ENCODE assay signal across 17 cellular contexts in genomic region chr7:150971242-150972048, GRCh38. TPM values are rescaled to one million over a fixed set of nuclear protein-coding genes. Genes with fewer than 3 reads are reported as not detected.
DNase-seq lines count a peak whose midpoint lies in the region; ATAC-seq and TF ChIP-seq lines count a peak whose summit lies in the region.
"Had no signal": no experiment of that assay in that cellular context is flagged by ENCODE, and none has a peak within 500 bp of the region (broad histone marks: within the 10 kb centered on the region; RNA-seq: fewer than 3 reads in every experiment).

No MANE protein-coding gene starts in this region.

- no peaks in the 10 kb centered on the region for H3K9me3 Mint-ChIP-seq in activated T-helper 17 cell treated with anti-CD3 and anti-CD28 coated beads, Interleukin-2, amount 50 U/mL, for 72 hours
- H3K9me3 Mint-ChIP-seq: activated naive CD8-positive, alpha-beta T cell treated with anti-CD3 and anti-CD28 coated beads for 36 hours had no signal

- H3K27ac ChIP-seq in liver (ENCODE audit: low read depth in 1 of 2, low read length in 2 of 2), result no peak overlapping the region
- peak overlapping the region; percentile 29 to 87 (median 56) for H3K27ac ChIP-seq in stomach
- H3K27ac ChIP-seq: left lung, psoas muscle had no signal

- no peak overlapping the region for H3K4me3 ChIP-seq in liver (ENCODE audit: low read depth in 1 of 3, low read length in 3 of 3)
- no peak overlapping the region for H3K4me3 ChIP-seq in stomach
- H3K4me3 ChIP-seq: left lung, psoas muscle had no signal

- intact Hi-C loops in stomach (cut with DNase I; ENCODE audit: low total_unique reads), result no loop called here

- no peak for TF ChIP-seq RAD21 in liver (IDR thresholded peaks at IDR 0.05)

- no peak overlapping the region for H3K9ac ChIP-seq in liver (ENCODE audit: low read depth in 1 of 2, low read length in 2 of 2)

- H3K36me3 ChIP-seq in liver (ENCODE audit: control insufficient read depth in 4 of 4, insufficient read depth in 3 of 4, low read depth in 1 of 4, low read length in 3 of 4) (no peaks in the 10 kb centered on the region), stomach (no peaks in the 10 kb centered on the region)
- H3K36me3 ChIP-seq: left lung had no signal

- TF ChIP-seq CTCF in liver (IDR thresholded peaks at IDR 0.05; ENCODE audit: low read depth, low read length, missing input control) (no peak), stomach (IDR thresholded peaks at IDR 0.05) (no peak)

- peaks cover 9% of the 10 kb centered on the region for H3K4me1 Mint-ChIP-seq in activated T-helper 17 cell treated with anti-CD3 and anti-CD28 coated beads, Interleukin-2, amount 50 U/mL, for 72 hours

- no peaks in the 10 kb centered on the region for H3K36me3 Mint-ChIP-seq in activated T-helper 17 cell treated with anti-CD3 and anti-CD28 coated beads, Interleukin-2, amount 50 U/mL, for 72 hours (ENCODE audit: low read depth)
- H3K36me3 Mint-ChIP-seq: activated naive CD8-positive, alpha-beta T cell treated with anti-CD3 and anti-CD28 coated beads for 36 hours had no signal

- DNase-seq in NCI-H146 (lab: John Stamatoyannopoulos, UW) (peak; percentile 40), NCI-H146 treated with DMSO at 0.1 percent for 48 hours (lab: John Stamatoyannopoulos, UW; ENCODE audit: unreplicated experiment) (no peak), stomach (no peak), hepatic stellate cell (ENCODE audit: low spot score) (no peak), mucosa of gallbladder (ENCODE audit: low spot score) (no peak), cerebellar cortex (ENCODE audit: low spot score) (no peak)
- DNase-seq: activated CD8-positive, alpha-beta memory T cell treated with anti-CD3 and anti-CD28 coated beads for 24 hours; activated naive CD8-positive, alpha-beta T cell treated with anti-CD3 and anti-CD28 coated beads for 36 hours; EL; foreskin melanocyte; MM.1S; psoas muscle; T-helper 9 cell; trophoblast cell had no signal

- no peak for ATAC-seq in activated T-helper 17 cell treated with anti-CD3 and anti-CD28 coated beads, Interleukin-2, amount 50 U/mL, for 72 hours (replicated peaks)

- peak overlapping the region; percentile 56 for H3K27ac Mint-ChIP-seq in activated T-helper 17 cell treated with anti-CD3 and anti-CD28 coated beads, Interleukin-2, amount 50 U/mL, for 72 hours
- H3K27ac Mint-ChIP-seq: activated naive CD8-positive, alpha-beta T cell treated with anti-CD3 and anti-CD28 coated beads for 36 hours had no signal

- peaks cover 0 to 6% (median under 1%) of the 10 kb centered on the region in 4 donors for H3K27me3 ChIP-seq in liver (ENCODE audit: control insufficient read depth in 4 of 4, insufficient read depth in 4 of 4, low read length in 3 of 4)
- peaks cover 0 to 76% (median 29%) of the 10 kb centered on the region in 3 donors for H3K27me3 ChIP-seq in stomach

- no peak for TF ChIP-seq EP300 in stomach (IDR thresholded peaks at IDR 0.05)

- H3K9me3 ChIP-seq in liver (ENCODE audit: control insufficient read depth in 4 of 4, low read length in 3 of 4) (no peaks in the 10 kb centered on the region), stomach (no peaks in the 10 kb centered on the region)
- H3K9me3 ChIP-seq: left lung, psoas muscle had no signal

- no peak for TF ChIP-seq POLR2A in stomach (IDR thresholded peaks at IDR 0.05)

- 61% methylated on average over 17 of the region's 17 CpGs for WGBS in liver
- WGBS in stomach, 5 donors, result 56 to 62% (median 57%) methylated on average over 16 to 17 of the region's 17 CpGs

- peaks cover 0 to 13% (median 5%) of the 10 kb centered on the region in 4 donors for H3K4me1 ChIP-seq in liver (ENCODE audit: control insufficient read depth in 4 of 4, insufficient read depth in 4 of 4, low read length in 3 of 4)
- peaks cover 21 to 95% (median 67%) of the 10 kb centered on the region in 4 donors for H3K4me1 ChIP-seq in stomach

- H3K27me3 Mint-ChIP-seq in activated T-helper 17 cell treated with anti-CD3 and anti-CD28 coated beads, Interleukin-2, amount 50 U/mL, for 72 hours, result no peaks in the 10 kb centered on the region

- no peak overlapping the region for H3K4me3 Mint-ChIP-seq in activated T-helper 17 cell treated with anti-CD3 and anti-CD28 coated beads, Interleukin-2, amount 50 U/mL, for 72 hours
- H3K4me3 Mint-ChIP-seq: activated naive CD8-positive, alpha-beta T cell treated with anti-CD3 and anti-CD28 coated beads for 36 hours had no signal

TF ChIP-seq in liver, 16 proteins besides CTCF, POLR2A, EP300 and RAD21:
- TF ChIP-seq GABPA (IDR thresholded peaks at IDR 0.05 in 1 of 2, conservative IDR thresholded peaks at IDR 0.05 in 1 of 2) (no peak), MAX (IDR thresholded peaks at IDR 0.05) (no peak), NR2F2 (IDR thresholded peaks at IDR 0.05) (peak; percentile 46), TAF1 (conservative IDR thresholded peaks at IDR 0.05) (no peak), SP1 (IDR thresholded peaks at IDR 0.05) (no peak), HNF4G (IDR thresholded peaks at IDR 0.05) (no peak)
- TF ChIP-seq, protein P1, sequence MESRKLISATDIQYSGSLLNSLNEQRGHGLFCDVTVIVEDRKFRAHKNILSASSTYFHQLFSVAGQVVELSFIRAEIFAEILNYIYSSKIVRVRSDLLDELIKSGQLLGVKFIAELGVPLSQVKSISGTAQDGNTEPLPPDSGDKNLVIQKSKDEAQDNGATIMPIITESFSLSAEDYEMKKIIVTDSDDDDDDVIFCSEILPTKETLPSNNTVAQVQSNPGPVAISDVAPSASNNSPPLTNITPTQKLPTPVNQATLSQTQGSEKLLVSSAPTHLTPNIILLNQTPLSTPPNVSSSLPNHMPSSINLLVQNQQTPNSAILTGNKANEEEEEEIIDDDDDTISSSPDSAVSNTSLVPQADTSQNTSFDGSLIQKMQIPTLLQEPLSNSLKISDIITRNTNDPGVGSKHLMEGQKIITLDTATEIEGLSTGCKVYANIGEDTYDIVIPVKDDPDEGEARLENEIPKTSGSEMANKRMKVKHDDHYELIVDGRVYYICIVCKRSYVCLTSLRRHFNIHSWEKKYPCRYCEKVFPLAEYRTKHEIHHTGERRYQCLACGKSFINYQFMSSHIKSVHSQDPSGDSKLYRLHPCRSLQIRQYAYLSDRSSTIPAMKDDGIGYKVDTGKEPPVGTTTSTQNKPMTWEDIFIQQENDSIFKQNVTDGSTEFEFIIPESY (IDR thresholded peaks at IDR 0.05), result no peak
- TF ChIP-seq, protein P2, sequence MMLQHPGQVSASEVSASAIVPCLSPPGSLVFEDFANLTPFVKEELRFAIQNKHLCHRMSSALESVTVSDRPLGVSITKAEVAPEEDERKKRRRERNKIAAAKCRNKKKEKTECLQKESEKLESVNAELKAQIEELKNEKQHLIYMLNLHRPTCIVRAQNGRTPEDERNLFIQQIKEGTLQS (IDR thresholded peaks at IDR 0.05), result no peak
TF ChIP-seq in liver: peak in this region for 1.

RNA-seq across cellular contexts. Expression of gene KCNH2, which starts 6.7 kb away (rescaled TPM):
- under 1 TPM; 0.32 to 0.77 TPM for total RNA-seq in activated T-helper 17 cell treated with anti-CD3 and anti-CD28 coated beads, Interleukin-2, amount 50 U/mL, for 72 hours
- 10 to 100 TPM in 1 of 2 donors, under 1 TPM in 1; 0.33 to 74.6 TPM for total RNA-seq in liver
- under 1 TPM in 1 of 2 donors, not detected in 1; 0.18 TPM for polyA plus RNA-seq in liver
- 10 to 100 TPM in 2 of 5 donors, 1 to 10 TPM in 3; 4.5 to 77.7 (median 8.8) TPM for total RNA-seq in stomach
- 10 to 100 TPM in 1 of 3 donors, 1 to 10 TPM in 2; 4.0 to 13.4 (median 4.2) TPM for polyA plus RNA-seq in stomach
- total RNA-seq in mucosa of gallbladder, result 49.4 TPM

RNA-seq across cellular contexts. Expression of gene NOS3, which starts 19.4 kb away (rescaled TPM):
- total RNA-seq in activated T-helper 17 cell treated with anti-CD3 and anti-CD28 coated beads, Interleukin-2, amount 50 U/mL, for 72 hours, result 10 to 100 TPM in 1 of 2 donors, 1 to 10 TPM in 1; 8.0 to 12.1 TPM
- 1 to 10 TPM; 5.4 to 6.1 TPM for total RNA-seq in liver
- 1 to 10 TPM; 1.6 to 4.9 TPM for polyA plus RNA-seq in liver
- total RNA-seq in stomach, result 10 to 100 TPM in 3 of 5 donors, 1 to 10 TPM in 2; 6.2 to 45.1 (median 27.7) TPM
- 1 to 10 TPM; 2.5 to 5.3 (median 4.4) TPM for polyA plus RNA-seq in stomach
- 12.6 TPM for total RNA-seq in mucosa of gallbladder

RNA-seq across cellular contexts. Expression of gene ATG9B, which starts 52.8 kb away (rescaled TPM):
- total RNA-seq in activated T-helper 17 cell treated with anti-CD3 and anti-CD28 coated beads, Interleukin-2, amount 50 U/mL, for 72 hours, result 10 to 100 TPM in 1 of 2 donors, 1 to 10 TPM in 1; 2.9 to 18.2 TPM
- total RNA-seq in liver, result not detected
- under 1 TPM in 1 of 2 donors, not detected in 1; 0.61 TPM for polyA plus RNA-seq in liver
- 10 to 100 TPM in 1 of 5 donors, under 1 TPM in 1, not detected in 3; 0.55 to 33.0 TPM for total RNA-seq in stomach
- polyA plus RNA-seq in stomach, result 10 to 100 TPM in 1 of 3 donors, under 1 TPM in 1, not detected in 1; 0.31 to 17.1 TPM
- 1.2 TPM for total RNA-seq in mucosa of gallbladder
- total RNA-seq: psoas muscle had no signal

RNA-seq across cellular contexts. Expression of gene ABCB8, which starts 56.8 kb away (rescaled TPM):
- 10 to 100 TPM; 36.4 to 52.0 TPM for total RNA-seq in activated T-helper 17 cell treated with anti-CD3 and anti-CD28 coated beads, Interleukin-2, amount 50 U/mL, for 72 hours
- total RNA-seq in liver (10 to 100 TPM; 12.4 to 28.3 TPM), stomach (10 to 100 TPM; 14.1 to 57.2 (median 33.9) TPM), mucosa of gallbladder (43.9 TPM)
- polyA plus RNA-seq in liver (10 to 100 TPM; 16.7 to 30.2 TPM), stomach (10 to 100 TPM in 1 of 3 donors, 1 to 10 TPM in 2; 9.5 to 19.1 (median 10.0) TPM)

Comparison
In these comparisons a context has a peak if more than half of its experiments do, and no peak if none do; other contexts are left out.
1. H3K27ac ChIP-seq: peak in stomach (5 of 5); none in liver (0 of 2).